Comparison of ENCODE assay signal across 25 cellular contexts in genomic region chr6:135985471-135985870, GRCh38.
"Had no signal": no experiment of that assay in that cellular context is flagged by ENCODE, and none has a peak within 500 bp of the region (broad histone marks: within the 10 kb centered on the region; RNA-seq: fewer than 3 reads in every experiment).

No MANE protein-coding gene starts in this region.

- H3K27ac ChIP-seq: cardiac muscle cell, gastrocnemius medialis, left ventricle myocardium inferior, right lobe of liver, suprapubic skin had no signal

- H3K4me3 Mint-ChIP-seq: activated B cell treated with CpG ODN at 0.5 μM for 24 hours; activated naive CD8-positive, alpha-beta T cell; activated T-cell treated with anti-CD3 and anti-CD28 coated beads, Interleukin-2, amount 50 U/mL, for 4 hours; naive thymus-derived CD4-positive, alpha-beta T cell; neural crest cell; stimulated activated effector memory CD8-positive, alpha-beta T cell treated with anti-CD3 and anti-CD28 coated beads, Interleukin-12 subunit alpha, Interleukin-12 subunit beta, amount 100 ng/mL, for 72 hours; stimulated activated naive CD8-positive, alpha-beta T cell treated with anti-CD3 and anti-CD28 coated beads, Interleukin-15, amount 100 ng/mL, for 72 hours had no signal

- H3K9me3 ChIP-seq: gastrocnemius medialis, left ventricle myocardium inferior, right lobe of liver, suprapubic skin, tibial nerve had no signal

- H3K36me3 Mint-ChIP-seq: activated naive CD8-positive, alpha-beta T cell; stimulated activated effector memory CD8-positive, alpha-beta T cell treated with anti-CD3 and anti-CD28 coated beads, Interleukin-12 subunit alpha, Interleukin-12 subunit beta, amount 100 ng/mL, for 72 hours had no signal

- H3K4me3 ChIP-seq: cardiac muscle cell, gastrocnemius medialis, left ventricle myocardium inferior, right lobe of liver, suprapubic skin, tibial nerve had no signal

- FAIRE-seq: colon, small intestine had no signal

- H3K4me1 ChIP-seq: gastrocnemius medialis, left ventricle myocardium inferior, right lobe of liver, suprapubic skin, tibial nerve had no signal

- H3K27me3 ChIP-seq: cardiac muscle cell, gastrocnemius medialis, right lobe of liver, suprapubic skin, tibial nerve had no signal

- H3K27me3 Mint-ChIP-seq: activated B cell treated with CpG ODN at 0.5 μM for 24 hours; stimulated activated naive CD8-positive, alpha-beta T cell treated with anti-CD3 and anti-CD28 coated beads, Interleukin-15, amount 100 ng/mL, for 72 hours had no signal

- H3K36me3 ChIP-seq: cardiac muscle cell, gastrocnemius medialis, left ventricle myocardium inferior, right lobe of liver, suprapubic skin, tibial nerve had no signal

- H3K4me1 Mint-ChIP-seq: activated B cell treated with CpG ODN at 0.5 μM for 24 hours; naive thymus-derived CD4-positive, alpha-beta T cell; neural crest cell; stimulated activated effector memory CD8-positive, alpha-beta T cell treated with anti-CD3 and anti-CD28 coated beads, Interleukin-12 subunit alpha, Interleukin-12 subunit beta, amount 100 ng/mL, for 72 hours; stimulated activated naive CD8-positive, alpha-beta T cell treated with anti-CD3 and anti-CD28 coated beads, Interleukin-15, amount 100 ng/mL, for 72 hours had no signal

- DNase-seq: activated B cell treated with CpG ODN at 0.5 μM for 24 hours; activated CD4-positive, alpha-beta T cell treated with anti-CD3 and anti-CD28 coated beads for 4 hours; activated CD4-positive, alpha-beta T cell treated with anti-CD3 and anti-CD28 coated beads, Interleukin-2, amount 50 U/mL, for 48 hours; activated CD8-positive, alpha-beta memory T cell treated with anti-CD3 and anti-CD28 coated beads, Interleukin-2, amount 50 U/mL, for 48 hours; activated naive CD4-positive, alpha-beta T cell; activated T-cell treated with anti-CD3 and anti-CD28 coated beads, Interleukin-2, amount 50 U/mL, for 4 hours; effector memory CD4-positive, alpha-beta T cell; gastrocnemius medialis; hippocampal formation; kidney glomerular epithelial cell; left ventricle myocardium inferior; naive thymus-derived CD4-positive, alpha-beta T cell; occipital lobe; right lobe of liver; small intestine; stimulated activated CD4-positive, alpha-beta T cell treated with anti-CD3 and anti-CD28 coated beads, Interleukin-2, amount 100 ng/mL, for 24 hours; stimulated activated naive CD8-positive, alpha-beta T cell treated with anti-CD3 and anti-CD28 coated beads, Interleukin-15, amount 100 ng/mL, for 72 hours had no signal

- H3K27ac Mint-ChIP-seq: activated B cell treated with CpG ODN at 0.5 μM for 24 hours; activated naive CD8-positive, alpha-beta T cell; activated T-helper 2 cell treated with anti-CD3 and anti-CD28 coated beads, Interferon-gamma antibody, Interleukin-2, Interleukin-4, amounts not matched to agents 10 μg/mL and 5 μg/mL and 100 μg/mL, durations not matched to agents 14 hours and 24 hours and 36 hours; naive thymus-derived CD4-positive, alpha-beta T cell; stimulated activated effector memory CD8-positive, alpha-beta T cell treated with anti-CD3 and anti-CD28 coated beads, Interleukin-12 subunit alpha, Interleukin-12 subunit beta, amount 100 ng/mL, for 72 hours; stimulated activated naive CD8-positive, alpha-beta T cell treated with anti-CD3 and anti-CD28 coated beads, Interleukin-15, amount 100 ng/mL, for 72 hours had no signal

- H3K9me3 Mint-ChIP-seq: activated B cell treated with CpG ODN at 0.5 μM for 24 hours; activated T-cell treated with anti-CD3 and anti-CD28 coated beads, Interleukin-2, amount 50 U/mL, for 4 hours; stimulated activated effector memory CD8-positive, alpha-beta T cell treated with anti-CD3 and anti-CD28 coated beads, Interleukin-12 subunit alpha, Interleukin-12 subunit beta, amount 100 ng/mL, for 72 hours had no signal

- ATAC-seq: activated T-cell treated with anti-CD3 and anti-CD28 coated beads, Interleukin-2, amount 50 U/mL, for 4 hours; gastrocnemius medialis; naive thymus-derived CD4-positive, alpha-beta T cell; stimulated activated effector memory CD8-positive, alpha-beta T cell treated with anti-CD3 and anti-CD28 coated beads, Interleukin-12 subunit alpha, Interleukin-12 subunit beta, amount 100 ng/mL, for 72 hours; stimulated activated naive CD8-positive, alpha-beta T cell treated with anti-CD3 and anti-CD28 coated beads, Interleukin-15, amount 100 ng/mL, for 72 hours had no signal
